Comparison of ENCODE assay signal across 23 cellular contexts in genomic region chr18:1394426-1394825, GRCh38.
"Had no signal": no experiment of that assay in that cellular context is flagged by ENCODE, and none has a peak within 500 bp of the region (broad histone marks: within the 10 kb centered on the region; RNA-seq: fewer than 3 reads in every experiment).

No MANE protein-coding gene starts in this region.

- H3K4me1 Mint-ChIP-seq: mesothelial cell of epicardium, naive B cell had no signal

- FAIRE-seq: endothelial cell of umbilical vein, islet of Langerhans, keratinocyte had no signal

- H3K4me3 ChIP-seq: coronary artery, dorsolateral prefrontal cortex, esophagus muscularis mucosa, gastrocnemius medialis, heart right ventricle, left lung, lower lobe of right lung, mucosa of descending colon had no signal

- H3K36me3 Mint-ChIP-seq: mesothelial cell of epicardium, naive B cell had no signal

- H3K27ac ChIP-seq: coronary artery, dorsolateral prefrontal cortex, esophagus muscularis mucosa, foreskin keratinocyte, gastrocnemius medialis, heart right ventricle, left lung, lower lobe of right lung had no signal

- H3K36me3 ChIP-seq: esophagus muscularis mucosa, gastrocnemius medialis, heart right ventricle, left lung, lower lobe of right lung had no signal

- ATAC-seq: foreskin keratinocyte, gastrocnemius medialis, heart right ventricle, left cardiac atrium, left lung, left ventricle myocardium superior, lower lobe of right lung, mucosa of descending colon had no signal

- H3K27me3 ChIP-seq: dorsolateral prefrontal cortex, esophagus muscularis mucosa, foreskin keratinocyte, gastrocnemius medialis, heart right ventricle, left lung had no signal

- H3K4me3 Mint-ChIP-seq: mesothelial cell of epicardium, naive B cell had no signal

- DNase-seq: dermis blood vessel endothelial cell; dorsolateral prefrontal cortex; effector CD4-positive, alpha-beta T cell; effector memory CD4-positive, alpha-beta T cell; foreskin keratinocyte; gastrocnemius medialis; glutamatergic neuron; head of caudate nucleus; heart right ventricle; hippocampal formation; left cardiac atrium; left lung; left ventricle myocardium superior; lower lobe of right lung; mesenchymal stem cell; mucosa of descending colon; naive B cell had no signal

- H3K9me3 ChIP-seq: esophagus muscularis mucosa, gastrocnemius medialis, left lung, lower lobe of right lung had no signal

- H3K27ac Mint-ChIP-seq: mesothelial cell of epicardium, naive B cell had no signal

- H3K4me1 ChIP-seq: esophagus muscularis mucosa, foreskin keratinocyte, gastrocnemius medialis, heart right ventricle, left lung, lower lobe of right lung had no signal
